In the genomic region with DNA sequence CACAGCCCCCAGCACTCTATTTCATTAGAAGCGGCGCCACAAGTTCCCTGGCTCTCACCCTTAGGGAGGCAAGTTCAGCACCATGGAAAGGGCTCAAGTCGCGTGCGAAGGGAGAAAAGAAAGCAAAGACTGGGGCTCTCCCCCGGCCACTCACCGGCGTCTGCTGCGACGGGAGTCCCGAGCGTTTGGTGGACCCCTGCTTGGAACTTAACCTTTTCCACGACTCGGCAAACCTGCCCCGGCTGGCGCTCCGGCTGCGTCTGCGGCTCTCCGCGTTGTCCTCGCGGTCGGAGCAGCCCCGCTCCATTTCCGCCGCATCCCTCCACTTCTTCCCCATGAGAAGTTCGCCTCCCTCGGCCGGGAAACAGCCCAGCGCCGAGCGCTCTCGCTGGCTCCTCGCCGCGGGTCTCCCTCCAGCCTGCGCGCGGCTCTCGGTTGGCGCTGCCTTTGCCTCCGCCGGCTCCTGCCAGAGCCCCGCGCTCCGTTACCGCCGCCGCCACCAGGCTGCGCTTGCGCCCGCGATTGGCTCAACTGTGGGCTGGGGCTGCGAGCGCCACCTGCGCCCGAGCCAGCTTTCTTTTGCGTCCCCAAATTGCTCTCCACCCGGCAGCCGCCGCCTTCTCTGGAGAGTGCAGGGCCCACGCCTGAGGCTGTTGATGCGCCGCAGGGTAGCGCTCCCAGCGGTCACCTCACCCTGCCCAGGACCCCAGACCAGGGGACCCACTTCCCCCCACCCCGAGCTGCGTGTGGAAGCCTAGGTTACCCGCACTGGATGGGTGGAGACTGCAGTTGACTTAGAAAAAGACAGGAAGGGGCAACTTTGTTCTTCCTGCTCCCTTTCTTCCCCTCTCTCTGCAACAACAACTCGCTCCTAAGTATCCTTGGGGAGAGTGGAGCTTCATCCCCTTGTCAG, we compare ENCODE assay signal across 8 cellular contexts.
DNase-seq lines count a peak whose midpoint lies in the region; ATAC-seq and TF ChIP-seq lines count a peak whose summit lies in the region.

No MANE protein-coding gene starts in this region.

- peak; percentile 9 for TF ChIP-seq CTCF in AG09319 (IDR thresholded peaks at IDR 0.05; ENCODE audit: low read depth, low read length)
- TF ChIP-seq CTCF in heart right ventricle (IDR thresholded peaks at IDR 0.05): no peak
- peak; percentile 44 for TF ChIP-seq CTCF in progenitor cell of endocrine pancreas (IDR thresholded peaks at IDR 0.05; ENCODE audit: unreplicated experiment)

- peaks cover 7% of the 10 kb centered on the region for H3K4me1 Mint-ChIP-seq in progenitor cell of endocrine pancreas (ENCODE audit: low read depth)

- H3K9ac ChIP-seq in adipocyte (ENCODE audit: low read length): no peak overlapping the region

- ATAC-seq in GM18502 (IDR thresholded peaks at IDR 0.05; ENCODE audit: poor library complexity, unreplicated experiment) (peak; percentile 85), HG02938 (IDR thresholded peaks at IDR 0.05; ENCODE audit: unreplicated experiment) (peak; percentile 91), heart right ventricle (peak in 5 of 8 donors; percentile 46 to 64 (median 54))

- H3K9me3 ChIP-seq in adipocyte (ENCODE audit: control insufficient read depth, low read length): peaks cover 5% of the 10 kb centered on the region
- peaks cover 0 to 10% (median 6%) of the 10 kb centered on the region in 11 donors for H3K9me3 ChIP-seq in heart right ventricle

- intact Hi-C loops in heart right ventricle (cut with DNase I): no loop called here

- no peaks in the 10 kb centered on the region for H3K36me3 Mint-ChIP-seq in progenitor cell of endocrine pancreas (ENCODE audit: insufficient read depth)

- DNase-seq in AG09319 (ENCODE audit: extremely low read depth, low read depth) (peak; percentile 3), NCI-H2227 (lab: John Stamatoyannopoulos, UW; ENCODE audit: unreplicated experiment) (peak; percentile 85), adipocyte (ENCODE audit: low read depth) (peak; percentile 88), heart right ventricle (peak; percentile 14 to 21), progenitor cell of endocrine pancreas (ENCODE audit: low spot score, unreplicated experiment) (peak; percentile 78), mesenteric fat pad (ENCODE audit: low spot score) (no peak)

- H3K27ac Mint-ChIP-seq in progenitor cell of endocrine pancreas: peak overlapping the region; percentile 59

- H3K4me3 ChIP-seq in adipocyte (ENCODE audit: low read length) (peak overlapping the region; percentile 82), heart right ventricle (peak overlapping the region in 9 of 10 donors; percentile 9 to 42 (median 38))

- no peak overlapping the region for H3K27ac ChIP-seq in heart right ventricle

- WGBS in heart right ventricle, 2 donors: 2 to 3% methylated on average over 67 to 71 of the region's 71 CpGs

- H3K36me3 ChIP-seq in adipocyte (ENCODE audit: control insufficient read depth, insufficient read depth, low read length, severe bottlenecking) (no peaks in the 10 kb centered on the region), heart right ventricle (no peaks in the 10 kb centered on the region)

- H3K4me1 ChIP-seq in adipocyte (ENCODE audit: control insufficient read depth, insufficient read depth, low read length) (no peaks in the 10 kb centered on the region), heart right ventricle (peaks cover 0 to 10% (median 7%) of the 10 kb centered on the region in 9 donors)

- H3K27me3 Mint-ChIP-seq in progenitor cell of endocrine pancreas: peaks cover 37% of the 10 kb centered on the region

- H3K27me3 ChIP-seq in adipocyte (replicated peaks; ENCODE audit: control insufficient read depth, insufficient read depth, low read length) (peaks cover 30% of the 10 kb centered on the region), heart right ventricle (peaks cover 0 to 80% (median 58%) of the 10 kb centered on the region in 7 donors)

- H3K9me3 Mint-ChIP-seq in progenitor cell of endocrine pancreas (ENCODE audit: low read depth): peaks cover 1% of the 10 kb centered on the region

- H3K4me3 Mint-ChIP-seq in progenitor cell of endocrine pancreas (ENCODE audit: low read depth): peak overlapping the region; percentile 68

Comparison
In these comparisons a context has a peak if more than half of its experiments do, and no peak if none do; other contexts are left out.
1. CTCF ChIP-seq: peak in AG09319 (single experiment) and progenitor cell of endocrine pancreas (single experiment); none in heart right ventricle (0 of 9).
2. Peak in every context shown above with its lines, with median percentiles within 50 percentile points of each other: ATAC-seq.